ENCODE assay signal across 8 cellular contexts in genomic region chr3:42535981-42536784, GRCh38. TPM values are rescaled to one million over a fixed set of nuclear protein-coding genes. Genes with fewer than 3 reads are reported as not detected.
DNase-seq lines count a peak whose midpoint lies in the region; ATAC-seq, FAIRE-seq and TF ChIP-seq lines count a peak whose summit lies in the region.

No MANE protein-coding gene starts in this region.

- H3K27ac ChIP-seq in CD4-positive, alpha-beta T cell (ENCODE audit: low read depth, low read length) = peak overlapping the region; percentile 11
- H3K27ac ChIP-seq in endothelial cell of umbilical vein (ENCODE audit: insufficient read depth, low read depth, low read length) = no peak overlapping the region

- H3K4me1 ChIP-seq in endothelial cell of umbilical vein (ENCODE audit: control insufficient read depth, extremely low read depth, insufficient read depth, low read length) = no peaks in the 10 kb centered on the region

- peak; percentile 66 for ATAC-seq in CD4-positive, alpha-beta T cell (ENCODE audit: poor library complexity)
- ATAC-seq in T-helper 17 cell (peak; percentile 71), HG02610 (IDR thresholded peaks at IDR 0.05; ENCODE audit: unreplicated experiment) (no peak)

- H3K9me3 Mint-ChIP-seq in CD4-positive, alpha-beta T cell = no peaks in the 10 kb centered on the region
- no peaks in the 10 kb centered on the region for H3K9me3 Mint-ChIP-seq in osteocyte (ENCODE audit: unreplicated experiment)

- H3K27me3 ChIP-seq in CD4-positive, alpha-beta T cell (ENCODE audit: control insufficient read depth, insufficient read depth, low read length) = no peaks in the 10 kb centered on the region
- no peaks in the 10 kb centered on the region for H3K27me3 ChIP-seq in endothelial cell of umbilical vein (ENCODE audit: control insufficient read depth in 2 of 2, insufficient read depth in 2 of 2, low read length in 2 of 2)

- H3K4me3 ChIP-seq in endothelial cell of umbilical vein (replicated peaks in 1 of 3; ENCODE audit: insufficient read depth in 1 of 3, low read depth in 1 of 3, low read length in 3 of 3) = no peak overlapping the region

- H3K27ac Mint-ChIP-seq in CD4-positive, alpha-beta T cell = peak overlapping the region; percentile 88
- peak overlapping the region; percentile 63 for H3K27ac Mint-ChIP-seq in T-helper 17 cell
- H3K27ac Mint-ChIP-seq in osteocyte (ENCODE audit: unreplicated experiment) = no peak overlapping the region

- H3K4me1 Mint-ChIP-seq in CD4-positive, alpha-beta T cell (ENCODE audit: low read depth) = peaks cover 66% of the 10 kb centered on the region
- H3K4me1 Mint-ChIP-seq in T-helper 17 cell (peaks cover 42% of the 10 kb centered on the region), osteocyte (ENCODE audit: unreplicated experiment) (no peaks in the 10 kb centered on the region)

- POLR2A ChIA-PET in CD4-positive, alpha-beta T cell (lab: Charles Lee) = interaction anchor here (1.3 to 3.2 kb wide), 4 partner anchors 8 to 34 kb away, joined by 4 to 30 read pairs (median 4); partner anchors contain the start of gene VIPR1
- POLR2A ChIA-PET in endothelial cell of umbilical vein (lab: Charles Lee) = no interaction called here

- dilution Hi-C loops in endothelial cell of umbilical vein (cut with MboI; ENCODE audit: extremely low pct_ligation_motif_present, low sequenced_read_pairs) = no loop called here

- no TSS peak for BruUV-seq in endothelial cell of umbilical vein (replicated peaks; lab: Mats Ljungman, UMichigan)

- H3K4me2 ChIP-seq in endothelial cell of umbilical vein (ENCODE audit: insufficient read depth, low read length) = no peak overlapping the region

- H3K9ac ChIP-seq in endothelial cell of umbilical vein (replicated peaks; ENCODE audit: extremely low read depth, insufficient read depth, low read length) = no peak overlapping the region

- no peak overlapping the region for H2AFZ ChIP-seq in endothelial cell of umbilical vein (ENCODE audit: low read depth, low read length)

- intact Hi-C loops in CD4-positive, alpha-beta T cell (cut with DNase I, micrococcal nuclease) = loop anchor here (2.0 kb wide), 2 partner anchors 17 to 289 kb away; no protein-coding TSS in a partner anchor
- intact Hi-C loops in endothelial cell of umbilical vein (cut with micrococcal nuclease) = loop anchor here (1.0 kb wide), 3 partner anchors 35 to 289 kb away; no protein-coding TSS in a partner anchor

- H3K27me3 Mint-ChIP-seq in CD4-positive, alpha-beta T cell = no peaks in the 10 kb centered on the region
- H3K27me3 Mint-ChIP-seq in T-helper 17 cell = no peaks in the 10 kb centered on the region
- no peaks in the 10 kb centered on the region for H3K27me3 Mint-ChIP-seq in osteocyte (ENCODE audit: unreplicated experiment)

- peak; percentile 64 for FAIRE-seq in endothelial cell of umbilical vein (lab: Jason Lieb, UNC)

- TF ChIP-seq POLR2A in endothelial cell of umbilical vein (IDR thresholded peaks at IDR 0.05; ENCODE audit: low read depth, low read length) = no peak

- no peak overlapping the region for H3K4me3 Mint-ChIP-seq in CD4-positive, alpha-beta T cell
- no peak overlapping the region for H3K4me3 Mint-ChIP-seq in T-helper 17 cell
- H3K4me3 Mint-ChIP-seq in osteocyte (ENCODE audit: unreplicated experiment) = no peak overlapping the region

- H3K36me3 Mint-ChIP-seq in CD4-positive, alpha-beta T cell (ENCODE audit: low read depth) = peaks cover 43% of the 10 kb centered on the region
- peaks cover 9% of the 10 kb centered on the region for H3K36me3 Mint-ChIP-seq in T-helper 17 cell (ENCODE audit: low read depth)
- H3K36me3 Mint-ChIP-seq in osteocyte (ENCODE audit: unreplicated experiment) = no peaks in the 10 kb centered on the region

- H3K79me2 ChIP-seq in endothelial cell of umbilical vein (ENCODE audit: control insufficient read depth, insufficient read depth, low read length) = no peaks in the 10 kb centered on the region

- no peaks in the 10 kb centered on the region for H3K9me3 ChIP-seq in CD4-positive, alpha-beta T cell (ENCODE audit: control insufficient read depth, low read length)
- H3K9me3 ChIP-seq in T-helper 17 cell (ENCODE audit: control insufficient read depth, low read length, poor library complexity, severe bottlenecking) (no peaks in the 10 kb centered on the region), endothelial cell of umbilical vein (replicated peaks; ENCODE audit: control insufficient read depth, insufficient read depth, low read length) (no peaks in the 10 kb centered on the region)

- no peaks in the 10 kb centered on the region for H3K36me3 ChIP-seq in endothelial cell of umbilical vein (ENCODE audit: control insufficient read depth in 2 of 2, extremely low read depth in 1 of 2, insufficient read depth in 2 of 2, low read length in 2 of 2)

- CTCF ChIA-PET in CD4-positive, alpha-beta T cell (lab: Charles Lee) = interaction anchor here (1.4 to 2.7 kb wide), 3 partner anchors 8 to 34 kb away, joined by 3 to 15 read pairs (median 3); partner anchors contain the start of gene VIPR1
- CTCF ChIA-PET in endothelial cell of umbilical vein (lab: Charles Lee) = interaction anchor here (1.1 to 5.0 kb wide), 15 partner anchors 10 to 306 kb away, joined by 3 to 61 read pairs (median 5); partner anchors contain the start of gene VIPR1

- H3K9me1 ChIP-seq in endothelial cell of umbilical vein (replicated peaks; ENCODE audit: control insufficient read depth, extremely low read depth, insufficient read depth, low read length) = no peaks in the 10 kb centered on the region

- TF ChIP-seq CTCF in CD4-positive, alpha-beta T cell (IDR thresholded peaks at IDR 0.05) = peak; percentile 70
- TF ChIP-seq CTCF in endothelial cell of umbilical vein (IDR thresholded peaks at IDR 0.05; ENCODE audit: extremely low read depth in 1 of 2, insufficient read depth in 1 of 2, low read depth in 1 of 2, low read length in 2 of 2) (peak; percentile 49 to 57), osteocyte (IDR thresholded peaks at IDR 0.05) (peak; percentile 44)

- peak; percentile 21 to 51 (median 30) for DNase-seq in CD4-positive, alpha-beta T cell
- DNase-seq in HCEC 1CT = peak; percentile 7
- DNase-seq in T-helper 17 cell = peak in 1 of 3 donors; percentile 28
- peak; percentile 16 for DNase-seq in endothelial cell of umbilical vein (ENCODE audit: low read depth, low spot score)
- no peak for DNase-seq in osteocyte (ENCODE audit: extremely low spot score, unreplicated experiment)
- DNase-seq in globus pallidus (ENCODE audit: low spot score) = no peak
- no peak for DNase-seq in GOT3 (lab: John Stamatoyannopoulos, UW)

- H4K20me1 ChIP-seq in endothelial cell of umbilical vein (replicated peaks; ENCODE audit: control insufficient read depth, extremely low read depth, insufficient read depth, low read length) = no peaks in the 10 kb centered on the region

TF ChIP-seq in endothelial cell of umbilical vein, 7 proteins besides CTCF, POLR2A, EP300 and RAD21 (continues in another document):
- TF ChIP-seq MYC (IDR thresholded peaks at IDR 0.05; ENCODE audit: low read depth, low read length) (no peak), EZH2 (IDR thresholded peaks at IDR 0.05; ENCODE audit: borderline replicate concordance, low read depth, low read length, severe bottlenecking) (no peak), FOS (IDR thresholded peaks at IDR 0.05; ENCODE audit: borderline replicate concordance, insufficient read depth, low read length) (no peak), POLR2AphosphoS5 (IDR thresholded peaks at IDR 0.05; ENCODE audit: insufficient read depth, low read depth, low read length) (no peak), GATA2 (IDR thresholded peaks at IDR 0.05; ENCODE audit: insufficient read depth, insufficient read length, low read depth, low read length) (no peak)
- TF ChIP-seq, protein P1, sequence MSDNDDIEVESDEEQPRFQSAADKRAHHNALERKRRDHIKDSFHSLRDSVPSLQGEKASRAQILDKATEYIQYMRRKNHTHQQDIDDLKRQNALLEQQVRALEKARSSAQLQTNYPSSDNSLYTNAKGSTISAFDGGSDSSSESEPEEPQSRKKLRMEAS (IDR thresholded peaks at IDR 0.05; ENCODE audit: insufficient read depth, insufficient read length) = no peak

RNA-seq across cellular contexts. Expression of gene VIPR1, which starts 33.7 kb away (rescaled TPM):
- total RNA-seq in CD4-positive, alpha-beta T cell = 10 to 100 TPM; 66.8 to 67.6 TPM
- total RNA-seq in T-helper 17 cell (10 to 100 TPM; 33.4 to 72.9 TPM), endothelial cell of umbilical vein (0.67 and 3.8 TPM in 2 replicates), osteocyte (8.9 and 9.2 TPM in 2 replicates)
- 4.7 and 5.2 TPM in 2 replicates for polyA plus RNA-seq in endothelial cell of umbilical vein
- polyA plus RNA-seq in endothelial cell of umbilical vein (2011; cell fraction: cytosol; rRNA removed) = 1.6 and 2.3 TPM in 2 replicates
- polyA plus RNA-seq in endothelial cell of umbilical vein (2011; cell fraction: nucleus; rRNA removed) = 11.5 and 12.7 TPM in 2 replicates
- 0.11 and 0.30 TPM in 2 replicates for polyA plus RNA-seq in endothelial cell of umbilical vein (2012)
- polyA minus RNA-seq in endothelial cell of umbilical vein = 5.8 and 6.5 TPM in 2 replicates
- polyA minus RNA-seq in endothelial cell of umbilical vein (2011; cell fraction: cytosol; rRNA and poly(A)+ RNA removed) = not detected
- polyA minus RNA-seq in endothelial cell of umbilical vein (2011; cell fraction: nucleus; rRNA and poly(A)+ RNA removed) = 4.2 and 5.0 TPM in 2 replicates

RNA-seq across cellular contexts. Expression of gene SEC22C, which starts 45.6 kb away (rescaled TPM):
- 10 to 100 TPM; 73.6 to 75.4 TPM for total RNA-seq in CD4-positive, alpha-beta T cell
- total RNA-seq in T-helper 17 cell (10 to 100 TPM; 83.2 to 84.5 TPM), endothelial cell of umbilical vein (60.7 and 61.9 TPM in 2 replicates), osteocyte (56.2 and 58.4 TPM in 2 replicates)
- polyA plus RNA-seq in endothelial cell of umbilical vein = 32.9 and 43.9 TPM in 2 replicates
- 36.5 and 37.4 TPM in 2 replicates for polyA plus RNA-seq in endothelial cell of umbilical vein (2011; cell fraction: cytosol; rRNA removed)
- polyA plus RNA-seq in endothelial cell of umbilical vein (2011; cell fraction: nucleus; rRNA removed) = 51.9 and 57.1 TPM in 2 replicates
- 37.3 and 53.1 TPM in 2 replicates for polyA plus RNA-seq in endothelial cell of umbilical vein (2012)
- 44.7 and 50.3 TPM in 2 replicates for polyA minus RNA-seq in endothelial cell of umbilical vein
- 15.2 TPM for polyA minus RNA-seq in endothelial cell of umbilical vein (2011; cell fraction: cytosol; rRNA and poly(A)+ RNA removed)
- polyA minus RNA-seq in endothelial cell of umbilical vein (2011; cell fraction: nucleus; rRNA and poly(A)+ RNA removed) = 24.0 and 24.3 TPM in 2 replicates

RNA-seq across cellular contexts. Expression of gene SS18L2, which starts 54.5 kb away (rescaled TPM):
- 10 to 100 TPM; 47.2 to 53.6 TPM for total RNA-seq in CD4-positive, alpha-beta T cell
- 10 to 100 TPM; 42.7 to 49.1 TPM for total RNA-seq in T-helper 17 cell
- 28.6 and 32.4 TPM in 2 replicates for total RNA-seq in endothelial cell of umbilical vein
- 14.5 and 20.3 TPM in 2 replicates for polyA plus RNA-seq in endothelial cell of umbilical vein
- 29.4 and 29.9 TPM in 2 replicates for polyA plus RNA-seq in endothelial cell of umbilical vein (2011; cell fraction: cytosol; rRNA removed)
- 14.6 and 18.4 TPM in 2 replicates for polyA plus RNA-seq in endothelial cell of umbilical vein (2011; cell fraction: nucleus; rRNA removed)
- polyA plus RNA-seq in endothelial cell of umbilical vein (2012) = 34.1 and 53.8 TPM in 2 replicates
- 11.7 and 19.5 TPM in 2 replicates for polyA minus RNA-seq in endothelial cell of umbilical vein
- 12.2 TPM for polyA minus RNA-seq in endothelial cell of umbilical vein (2011; cell fraction: cytosol; rRNA and poly(A)+ RNA removed)
- 3.1 and 7.0 TPM in 2 replicates for polyA minus RNA-seq in endothelial cell of umbilical vein (2011; cell fraction: nucleus; rRNA and poly(A)+ RNA removed)
- total RNA-seq in osteocyte = 16.5 and 17.2 TPM in 2 replicates

Comparison
In these comparisons a context has a peak if more than half of its experiments do, and no peak if none do; other contexts are left out.
1. DNase-seq: peak in CD4-positive, alpha-beta T cell (10 of 10), HCEC 1CT (single experiment) and endothelial cell of umbilical vein (single experiment); none in osteocyte (single experiment), globus pallidus (single experiment) and GOT3 (single experiment).
2. Peak in every context shown above with its lines, with median percentiles within 50 percentile points of each other: CTCF ChIP-seq.